Comparison of ENCODE assay signal across 1 cellular context in genomic region chr17:80261159-80261894, GRCh38.
TF ChIP-seq lines count a peak whose summit lies in the region.

No MANE protein-coding gene starts in this region.

TF ChIP-seq in SK-N-SH, 30 proteins besides CTCF, POLR2A, EP300 and RAD21 (continued from another document):
- no peak for TF ChIP-seq GATA2 (CRISPR knock-in tag; IDR thresholded peaks at IDR 0.05)
- no peak for TF ChIP-seq USF1 (IDR thresholded peaks at IDR 0.05; ENCODE audit: borderline replicate concordance, low read depth)
- peak; percentile 97 for TF ChIP-seq CHD2 (IDR thresholded peaks at IDR 0.05; ENCODE audit: low read length, partially characterized antibody)
- no peak for TF ChIP-seq PBX3 (IDR thresholded peaks at IDR 0.05)
- TF ChIP-seq, protein P1, sequence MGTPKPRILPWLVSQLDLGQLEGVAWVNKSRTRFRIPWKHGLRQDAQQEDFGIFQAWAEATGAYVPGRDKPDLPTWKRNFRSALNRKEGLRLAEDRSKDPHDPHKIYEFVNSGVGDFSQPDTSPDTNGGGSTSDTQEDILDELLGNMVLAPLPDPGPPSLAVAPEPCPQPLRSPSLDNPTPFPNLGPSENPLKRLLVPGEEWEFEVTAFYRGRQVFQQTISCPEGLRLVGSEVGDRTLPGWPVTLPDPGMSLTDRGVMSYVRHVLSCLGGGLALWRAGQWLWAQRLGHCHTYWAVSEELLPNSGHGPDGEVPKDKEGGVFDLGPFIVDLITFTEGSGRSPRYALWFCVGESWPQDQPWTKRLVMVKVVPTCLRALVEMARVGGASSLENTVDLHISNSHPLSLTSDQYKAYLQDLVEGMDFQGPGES (IDR thresholded peaks at IDR 0.05; ENCODE audit: low read depth, low read length), result no peak
- no peak; the same call in 1 of the 2 replicates for TF ChIP-seq MAX (IDR thresholded peaks at IDR 0.05; ENCODE audit: low read depth)
- no peak for TF ChIP-seq RFX5 (IDR thresholded peaks at IDR 0.05; ENCODE audit: low read length)
- TF ChIP-seq TAF1 (IDR thresholded peaks at IDR 0.05; ENCODE audit: borderline replicate concordance, low read depth, low read length), result 0 out of 2 replicates have a peak, but pooled peaks have one; percentile 45
- TF ChIP-seq FOXM1 (IDR thresholded peaks at IDR 0.05; ENCODE audit: low read depth), result no peak
- TF ChIP-seq MEF2A (IDR thresholded peaks at IDR 0.05; ENCODE audit: borderline replicate concordance, low read depth), result no peak
- TF ChIP-seq REST (IDR thresholded peaks at IDR 0.05; ENCODE audit: low read depth, low read length), result no peak
- no peak for TF ChIP-seq GABPA (IDR thresholded peaks at IDR 0.05; ENCODE audit: low read depth)
- no peak for TF ChIP-seq TEAD4 (IDR thresholded peaks at IDR 0.05; ENCODE audit: borderline replicate concordance, insufficient read depth)
- TF ChIP-seq RXRA (IDR thresholded peaks at IDR 0.05; ENCODE audit: borderline replicate concordance, low read depth), result no peak
